ENCODE assay signal across 8 cellular contexts in genomic region chr5:73902327-73903051, GRCh38.
DNase-seq lines count a peak whose midpoint lies in the region; ATAC-seq, FAIRE-seq and TF ChIP-seq lines count a peak whose summit lies in the region.

No MANE protein-coding gene starts in this region.

- TF ChIP-seq CTCF in bronchial epithelial cell (IDR thresholded peaks at IDR 0.05; ENCODE audit: insufficient read depth, low read length, severe bottlenecking) = peak; percentile 45
- TF ChIP-seq CTCF in keratinocyte (optimal IDR thresholded peaks at IDR 0.05 in 1 of 3, IDR thresholded peaks at IDR 0.05 in 1 of 3, conservative IDR thresholded peaks at IDR 0.05 in 1 of 3; ENCODE audit: extremely low read depth in 1 of 3, insufficient read depth in 2 of 3, low read length in 3 of 3) = peak; percentile 45 to 52 (median 51)
- TF ChIP-seq CTCF in testis (IDR thresholded peaks at IDR 0.05) = peak; percentile 87 to 95 (median 95)

- CTCF ChIA-PET in HEK293T (lab: Yijun Ruan, JAX) = interaction anchor here (0.7 to 1.5 kb wide), 6 partner anchors 8 to 747 kb away, joined by 3 to 4 read pairs (median 3); no protein-coding TSS in a partner anchor

- no peaks in the 10 kb centered on the region for H4K20me1 ChIP-seq in keratinocyte (ENCODE audit: control insufficient read depth, extremely low read depth, insufficient read depth, low read length)

- no peaks in the 10 kb centered on the region for H3K79me2 ChIP-seq in keratinocyte (ENCODE audit: control insufficient read depth, insufficient read depth, low read length)

- intact Hi-C loops in testis (cut with DNase I; ENCODE audit: low total_unique reads) = loop anchor here (5.0 kb wide), 1 partner anchor 740 kb away; the partner anchor contains the start of gene ENC1

- peak; percentile 34 for DNase-seq in COLO829 (ENCODE audit: low spot score)
- peak; percentile 54 for DNase-seq in HEK293T (ENCODE audit: extremely low spot score)
- DNase-seq in NCI-H82 treated with DMSO at 0.1 percent for 48 hours (lab: John Stamatoyannopoulos, UW; ENCODE audit: unreplicated experiment) = peak; percentile 52
- DNase-seq in bronchial epithelial cell (ENCODE audit: low read depth) = peak; percentile 54
- DNase-seq in keratinocyte (ENCODE audit: low read depth, low spot score) = no peak
- DNase-seq in testis = peak; percentile 21
- DNase-seq in MG63 = no peak

- TF ChIP-seq POLR2A in testis (IDR thresholded peaks at IDR 0.05) = no peak

- 25 to 30% methylated on average over 10 of the region's 10 CpGs for WGBS in testis, 2 donors

- no peak overlapping the region for H3K27ac ChIP-seq in keratinocyte (ENCODE audit: control insufficient read depth, insufficient read depth, low read length)
- H3K27ac ChIP-seq in testis = no peak overlapping the region

- H3K27me3 ChIP-seq in bronchial epithelial cell (ENCODE audit: control insufficient read depth, insufficient read depth, low read length) (no peaks in the 10 kb centered on the region), keratinocyte (ENCODE audit: control insufficient read depth, extremely low read depth, insufficient read depth, low read length) (no peaks in the 10 kb centered on the region), testis (no peaks in the 10 kb centered on the region), MG63 (no peaks in the 10 kb centered on the region)

- H3K4me1 ChIP-seq in keratinocyte (ENCODE audit: control insufficient read depth, extremely low read depth, insufficient read depth, low read length) (peaks cover 11% of the 10 kb centered on the region), testis (no peaks in the 10 kb centered on the region)

- ATAC-seq in GM21423 (IDR thresholded peaks at IDR 0.05; ENCODE audit: unreplicated experiment) = no peak

- POLR2A ChIA-PET in HEK293T (lab: Yijun Ruan, JAX) = interaction anchor here (1.5 kb wide), 1 partner anchor 738 kb away, joined by 4 read pairs; the partner anchor contains the start of gene ENC1

- dilution Hi-C loops in keratinocyte (cut with MboI; ENCODE audit: extremely low pct_ligation_motif_present, low sequenced_read_pairs) = no loop called here

- no peak overlapping the region for H3K4me2 ChIP-seq in keratinocyte (ENCODE audit: control insufficient read depth, extremely low read depth, insufficient read depth, low read depth, low read length)

- H3K9me1 ChIP-seq in keratinocyte (ENCODE audit: control insufficient read depth, extremely low read depth, insufficient read depth, low read length) = no peaks in the 10 kb centered on the region

- FAIRE-seq in bronchial epithelial cell (lab: Jason Lieb, UNC) (no peak), keratinocyte (lab: Jason Lieb, UNC) (peak; percentile 82)

- H3K36me3 ChIP-seq in bronchial epithelial cell (ENCODE audit: control insufficient read depth, insufficient read depth, low read length) (peaks cover 10% of the 10 kb centered on the region), keratinocyte (ENCODE audit: control insufficient read depth in 2 of 2, extremely low read depth in 1 of 2, insufficient read depth in 2 of 2, low read length in 2 of 2) (peaks cover 14 to 40% of the 10 kb centered on the region in 2 experiments), testis (ENCODE audit: low read depth, missing control alignments) (no peaks in the 10 kb centered on the region), MG63 (peaks cover 13% of the 10 kb centered on the region)

- H3K9ac ChIP-seq in keratinocyte (ENCODE audit: control insufficient read depth, extremely low read depth, insufficient read depth, low read length) = no peak overlapping the region

- H2AFZ ChIP-seq in keratinocyte (ENCODE audit: control insufficient read depth, low read length) = no peak overlapping the region

- H3K9me3 ChIP-seq in keratinocyte (ENCODE audit: control insufficient read depth, low read depth, low read length) (no peaks in the 10 kb centered on the region), testis (no peaks in the 10 kb centered on the region), MG63 (no peaks in the 10 kb centered on the region)

- H3K4me3 ChIP-seq in bronchial epithelial cell (ENCODE audit: low read depth, low read length) = no peak overlapping the region
- H3K4me3 ChIP-seq in keratinocyte (ENCODE audit: control insufficient read depth in 2 of 3, extremely low read depth in 1 of 3, insufficient read depth in 2 of 3, low read depth in 1 of 3, low read length in 3 of 3) = no peak overlapping the region
- H3K4me3 ChIP-seq in testis = no peak overlapping the region
- no peak overlapping the region for H3K4me3 ChIP-seq in MG63

TF ChIP-seq in HEK293T, 16 proteins besides CTCF, POLR2A, EP300 and RAD21:
- TF ChIP-seq HDGF (IDR thresholded peaks at IDR 0.05; ENCODE audit: borderline replicate concordance) (no peak), ELF4 (IDR thresholded peaks at IDR 0.05) (no peak), PKNOX1 (IDR thresholded peaks at IDR 0.05) (no peak), ZNF384 (IDR thresholded peaks at IDR 0.05) (no peak), FOXK2 (IDR thresholded peaks at IDR 0.05) (no peak), SUZ12 (IDR thresholded peaks at IDR 0.05) (no peak)
TF ChIP-seq in HEK293T: peak in this region for 0.

Comparison
In these comparisons a context has a peak if more than half of its experiments do, and no peak if none do; other contexts are left out.
1. DNase-seq: peak in COLO829 (single experiment), HEK293T (single experiment), NCI-H82 treated with DMSO at 0.1 percent for 48 hours (single experiment), bronchial epithelial cell (single experiment) and testis (single experiment); none in keratinocyte (single experiment) and MG63 (single experiment).
2. CTCF ChIP-seq: peak in every context shown above with its lines; median percentile 95 in testis; 51 in keratinocyte; 45 in bronchial epithelial cell.